Comparison of ENCODE assay signal across 9 cellular contexts in the genomic region with DNA sequence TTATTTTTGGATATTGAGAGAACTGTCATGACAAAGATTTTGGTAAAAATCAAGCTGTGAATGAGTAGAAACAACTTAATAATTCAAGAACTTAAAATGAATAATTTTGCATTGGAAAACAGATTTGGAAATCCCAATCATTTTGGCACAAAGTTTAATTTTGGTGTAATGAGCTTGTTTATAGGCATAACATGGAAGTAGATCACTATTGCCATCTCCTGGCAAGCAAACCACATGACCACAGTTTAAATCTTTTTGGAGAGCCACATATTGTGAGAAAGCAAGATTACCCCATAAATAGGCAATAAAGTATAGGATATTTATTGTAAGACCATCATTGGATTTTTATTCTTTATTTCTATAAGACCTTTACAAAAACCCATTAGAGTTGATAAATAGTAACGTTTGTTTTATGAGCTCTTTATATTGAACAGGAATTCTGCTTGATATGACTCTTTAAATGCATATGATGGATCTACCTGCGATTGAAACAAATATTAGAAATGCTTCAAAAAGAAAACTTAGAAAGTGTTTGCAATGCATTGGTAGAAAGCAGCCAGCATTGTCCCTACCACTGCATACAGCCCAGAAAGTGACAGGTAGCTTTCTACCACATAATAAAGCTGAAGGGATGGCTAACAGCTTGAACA.
DNase-seq lines count a peak whose midpoint lies in the region; ATAC-seq, FAIRE-seq and TF ChIP-seq lines count a peak whose summit lies in the region.
"Had no signal": no experiment of that assay in that cellular context is flagged by ENCODE, and none has a peak within 500 bp of the region (broad histone marks: within the 10 kb centered on the region; RNA-seq: fewer than 3 reads in every experiment).

No MANE protein-coding gene starts in this region.

- no peaks in the 10 kb centered on the region; the same call in 2 of the 3 replicates for H3K9me3 ChIP-seq in GM12878 (replicated peaks; ENCODE audit: control insufficient read depth, insufficient read depth, low read length)

- peak; percentile 78 for DNase-seq in COR-L47 (lab: John Stamatoyannopoulos, UW)
- peak; percentile 90 for DNase-seq in NCI-H2107 treated with DMSO at 0.1 percent for 48 hours (lab: John Stamatoyannopoulos, UW; ENCODE audit: unreplicated experiment)
- DNase-seq in GM12878 (ENCODE audit: low read depth, low spot score) = no peak
- DNase-seq in left lobe of liver (ENCODE audit: low spot score) = no peak
- no peak for DNase-seq in stimulated activated CD8-positive, alpha-beta memory T cell treated with anti-CD3 and anti-CD28 coated beads, Interleukin-4, amount 100 ng/mL, for 48 hours
- DNase-seq: left cardiac atrium had no signal

- no peaks in the 10 kb centered on the region for H3K4me1 ChIP-seq in GM12878 (ENCODE audit: control insufficient read depth, insufficient read depth, low read length)

- H2AFZ ChIP-seq in GM12878 (ENCODE audit: control insufficient read depth, low read depth, low read length) = no peak overlapping the region

- BruUV-seq in GM12878 (replicated peaks; lab: Mats Ljungman, UMichigan) = no TSS peak

- H3K79me2 ChIP-seq in GM12878 (ENCODE audit: control insufficient read depth, insufficient read depth, low read length) = no peaks in the 10 kb centered on the region

- in situ Hi-C loops in GM12878 (cut with MboI) = no loop called here

- no peak for TF ChIP-seq EP300 in GM12878 (IDR thresholded peaks at IDR 0.05; ENCODE audit: borderline replicate concordance in 1 of 2, control insufficient read depth in 1 of 2, low read depth in 2 of 2, low read length in 2 of 2)

- CTCF ChIA-PET in GM12878 (lab: Yijun Ruan, JAX) = interaction anchor here (0.6 to 1.8 kb wide), 3 partner anchors 12 to 1484 kb away, joined by 3 to 16 read pairs (median 3); no protein-coding TSS in a partner anchor

- no peaks in the 10 kb centered on the region for H3K36me3 ChIP-seq in GM12878 (ENCODE audit: control insufficient read depth in 2 of 2, insufficient read depth in 2 of 2, low read length in 1 of 2)

- ATAC-seq in GM21786 (IDR thresholded peaks at IDR 0.05; ENCODE audit: unreplicated experiment) (peak; percentile 57), GM12878 (0 out of 3 replicates have a peak, but pooled peaks have one; percentile 48), left lobe of liver (peak; percentile 71), HG03196 (IDR thresholded peaks at IDR 0.05; ENCODE audit: unreplicated experiment) (no peak), GM21360 (IDR thresholded peaks at IDR 0.05; ENCODE audit: unreplicated experiment) (no peak)

- POLR2A ChIA-PET in GM12878 (lab: Charles Lee) = no interaction called here

- H4K20me1 ChIP-seq in GM12878 (ENCODE audit: control insufficient read depth, insufficient read depth) = no peaks in the 10 kb centered on the region

- no peaks in the 10 kb centered on the region for H3K27me3 ChIP-seq in GM12878 (replicated peaks in 1 of 2; ENCODE audit: control insufficient read depth in 2 of 2, insufficient read depth in 2 of 2, low read length in 1 of 2)

- SMC1A ChIA-PET in GM12878 (lab: Charles Lee; ENCODE audit: uncharacterized antibody, unreplicated experiment) = interaction anchor here (0.8 to 1.5 kb wide), 3 partner anchors 92 to 1073 kb away, joined by 3 to 4 read pairs (median 3); no protein-coding TSS in a partner anchor

- intact Hi-C loops in GM12878 (cut with micrococcal nuclease; ENCODE audit: unreplicated experiment) = no loop called here

- H3K4me3 ChIP-seq in GM12878 = no peak overlapping the region

- 21% methylated on average over 2 of the region's 2 CpGs for WGBS in GM12878 (ENCODE audit: insufficient coverage, insufficient replicate concordance, low lambda C conversion rate, missing lambda C conversion rate)

- RAD21 ChIA-PET in GM12878 (lab: Charles Lee; ENCODE audit: unreplicated experiment) = interaction anchor here (1.0 to 1.4 kb wide), 2 partner anchors 1072 to 1156 kb away, joined by 3 to 10 read pairs; no protein-coding TSS in a partner anchor

- TF ChIP-seq POLR2A in GM12878 (IDR thresholded peaks at IDR 0.05; ENCODE audit: low read depth, low read length) = no peak

- H3K4me2 ChIP-seq in GM12878 (ENCODE audit: control insufficient read depth, insufficient read depth) = no peak overlapping the region

- peak; percentile 65 for TF ChIP-seq RAD21 in GM12878 (IDR thresholded peaks at IDR 0.05; ENCODE audit: insufficient read depth, low read depth, low read length)

- TF ChIP-seq CTCF in GM12878 (IDR thresholded peaks at IDR 0.05 in 2 of 3, conservative IDR thresholded peaks at IDR 0.05 in 1 of 3; ENCODE audit: control insufficient read depth in 2 of 3, extremely low read depth in 1 of 3, insufficient read depth in 1 of 3, low read depth in 3 of 3, low read length in 3 of 3) = peak; percentile 29 to 49 (median 31); a peak in 4 of 6 replicates

- H3K27ac ChIP-seq in GM12878 (ENCODE audit: control insufficient read depth, insufficient read depth) = no peak overlapping the region

- H3K9ac ChIP-seq in GM12878 (ENCODE audit: control insufficient read depth, insufficient read depth, low read length) = no peak overlapping the region

- FAIRE-seq in GM12878 (lab: Jason Lieb, UNC) = no peak

TF ChIP-seq in GM12878, 131 proteins besides CTCF, POLR2A, EP300 and RAD21:
- TF ChIP-seq TCF12 (IDR thresholded peaks at IDR 0.05; ENCODE audit: low read depth, low read length) = no peak
- TF ChIP-seq, protein P1, sequence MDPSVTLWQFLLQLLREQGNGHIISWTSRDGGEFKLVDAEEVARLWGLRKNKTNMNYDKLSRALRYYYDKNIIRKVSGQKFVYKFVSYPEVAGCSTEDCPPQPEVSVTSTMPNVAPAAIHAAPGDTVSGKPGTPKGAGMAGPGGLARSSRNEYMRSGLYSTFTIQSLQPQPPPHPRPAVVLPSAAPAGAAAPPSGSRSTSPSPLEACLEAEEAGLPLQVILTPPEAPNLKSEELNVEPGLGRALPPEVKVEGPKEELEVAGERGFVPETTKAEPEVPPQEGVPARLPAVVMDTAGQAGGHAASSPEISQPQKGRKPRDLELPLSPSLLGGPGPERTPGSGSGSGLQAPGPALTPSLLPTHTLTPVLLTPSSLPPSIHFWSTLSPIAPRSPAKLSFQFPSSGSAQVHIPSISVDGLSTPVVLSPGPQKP (IDR thresholded peaks at IDR 0.05; ENCODE audit: low read depth, low read length) = no peak
- TF ChIP-seq SMC3 (IDR thresholded peaks at IDR 0.05; ENCODE audit: borderline replicate concordance, low read length) = peak; percentile 42; the same call in 1 of the 2 replicates
- no peak for TF ChIP-seq TBL1XR1 (IDR thresholded peaks at IDR 0.05; ENCODE audit: low read depth, low read length)
- peak; percentile 61 for TF ChIP-seq RUNX3 (IDR thresholded peaks at IDR 0.05; ENCODE audit: low read length)
- no peak for TF ChIP-seq STAT1 (conservative IDR thresholded peaks at IDR 0.05)
- no peak for TF ChIP-seq BCL11A (IDR thresholded peaks at IDR 0.05; ENCODE audit: low read depth, low read length)
TF ChIP-seq in GM12878: peak in this region for 2.

Comparison
In these comparisons a context has a peak if more than half of its experiments do, and no peak if none do; other contexts are left out.
1. DNase-seq: peak in COR-L47 (single experiment) and NCI-H2107 treated with DMSO at 0.1 percent for 48 hours (single experiment); none in GM12878 (single experiment), left lobe of liver (single experiment) and stimulated activated CD8-positive, alpha-beta memory T cell treated with anti-CD3 and anti-CD28 coated beads, Interleukin-4, amount 100 ng/mL, for 48 hours (single experiment).
2. ATAC-seq: peak in GM21786 (single experiment), GM12878 (single experiment) and left lobe of liver (single experiment); none in HG03196 (single experiment) and GM21360 (single experiment).